ENCODE assay signal across 11 cellular contexts in the genomic region with DNA sequence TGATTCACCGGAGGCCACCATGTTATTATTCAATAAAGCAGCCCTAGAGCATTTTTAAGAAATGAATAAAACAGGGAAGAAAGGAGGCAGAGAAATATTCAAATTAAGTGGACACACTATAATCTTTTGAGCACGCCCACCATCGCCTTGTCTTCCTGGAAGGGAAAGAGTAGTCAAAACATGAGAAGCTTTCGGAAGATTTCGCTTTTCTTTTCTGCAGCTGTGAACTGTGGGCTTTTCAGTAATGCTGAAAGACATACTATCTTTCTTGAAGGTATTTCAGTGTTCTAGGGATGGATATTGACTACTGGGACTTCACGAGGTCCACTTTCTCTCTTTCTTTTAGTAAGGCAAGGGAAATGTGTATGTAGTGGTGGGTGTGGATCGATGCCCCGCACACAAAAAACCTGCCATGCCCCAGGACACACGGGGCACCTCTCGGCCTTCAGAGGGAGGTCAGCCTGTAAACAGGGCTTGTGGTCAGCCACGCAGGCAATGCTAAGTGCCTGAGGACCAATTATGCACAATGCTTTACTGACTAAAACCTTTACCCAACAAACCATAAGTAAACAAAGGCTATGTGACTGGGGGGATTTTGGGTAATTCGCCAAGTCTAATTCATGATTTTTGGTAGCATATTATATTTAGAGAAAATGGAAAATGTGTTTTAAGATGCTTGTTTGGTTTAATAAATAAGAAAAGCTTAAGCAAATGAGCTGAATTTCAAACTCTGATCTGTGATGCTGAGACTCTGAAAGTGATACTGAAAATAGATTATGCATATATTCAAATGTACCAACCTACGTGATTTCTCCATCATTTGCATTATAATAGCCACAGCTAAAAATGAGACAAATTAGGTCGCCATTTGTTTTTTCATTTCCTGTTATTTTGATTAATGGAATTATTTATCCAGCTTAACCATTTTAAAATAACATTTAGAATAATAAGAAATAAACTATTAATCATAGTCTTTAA.
DNase-seq lines count a peak whose midpoint lies in the region; ATAC-seq, FAIRE-seq and TF ChIP-seq lines count a peak whose summit lies in the region.
"Had no signal": no experiment of that assay in that cellular context is flagged by ENCODE, and none has a peak within 500 bp of the region (broad histone marks: within the 10 kb centered on the region; RNA-seq: fewer than 3 reads in every experiment).

No MANE protein-coding gene starts in this region.

- CTCF ChIA-PET in GM10248 (lab: Yijun Ruan, JAX) = interaction anchor here (1.7 kb wide), 1 partner anchor 15 kb away, joined by 5 read pairs; no protein-coding TSS in a partner anchor

- no peaks in the 10 kb centered on the region for H3K9me3 ChIP-seq in T-helper 17 cell (ENCODE audit: control insufficient read depth, low read length, poor library complexity, severe bottlenecking)
- H3K9me3 ChIP-seq: breast epithelium, heart right ventricle had no signal

- no peak for FAIRE-seq in HTR-8/SVneo (lab: Jason Lieb, UNC)
- no peak for FAIRE-seq in urothelium cell line (lab: Jason Lieb, UNC)

- peaks cover 2% of the 10 kb centered on the region for H3K36me3 Mint-ChIP-seq in T-helper 17 cell (ENCODE audit: low read depth)

- no peak for TF ChIP-seq CTCF in GM10248 (IDR thresholded peaks at IDR 0.05; ENCODE audit: control extremely low read depth, extremely low read depth, low read depth, missing control alignments)

- POLR2A ChIA-PET in GM10248 (lab: Yijun Ruan, JAX) = interaction anchor here (0.6 kb wide), 1 partner anchor 1154 kb away, joined by 4 read pairs; the partner anchor contains the start of gene TSHZ1

- H3K4me1 Mint-ChIP-seq in T-helper 17 cell = peaks cover 12% of the 10 kb centered on the region

- peak; percentile 86 for ATAC-seq in GM19043 (IDR thresholded peaks at IDR 0.05; ENCODE audit: low read depth, unreplicated experiment)
- ATAC-seq in HG02870 (IDR thresholded peaks at IDR 0.05; ENCODE audit: unreplicated experiment) = peak; percentile 93
- ATAC-seq in T-helper 17 cell = no peak
- ATAC-seq: heart right ventricle had no signal

- no peak overlapping the region for H3K4me3 Mint-ChIP-seq in T-helper 17 cell
- H3K4me3 Mint-ChIP-seq: neural crest cell had no signal

- peak; percentile 75 for DNase-seq in GM10248 (ENCODE audit: extremely low spot score)
- no peak for DNase-seq in T-helper 17 cell
- no peak for DNase-seq in HTR-8/SVneo (ENCODE audit: insufficient read length, low spot score)
- no peak for DNase-seq in T-helper 9 cell
- no peak for DNase-seq in urothelium cell line (ENCODE audit: low spot score)
- no peak for DNase-seq in AG20443 (ENCODE audit: low spot score)
- DNase-seq: heart right ventricle had no signal

- H3K27me3 Mint-ChIP-seq in T-helper 17 cell = no peaks in the 10 kb centered on the region

- H3K27ac Mint-ChIP-seq in T-helper 17 cell = peak overlapping the region; percentile 21
